Comparison of ENCODE assay signal across 9 cellular contexts in the genomic region with DNA sequence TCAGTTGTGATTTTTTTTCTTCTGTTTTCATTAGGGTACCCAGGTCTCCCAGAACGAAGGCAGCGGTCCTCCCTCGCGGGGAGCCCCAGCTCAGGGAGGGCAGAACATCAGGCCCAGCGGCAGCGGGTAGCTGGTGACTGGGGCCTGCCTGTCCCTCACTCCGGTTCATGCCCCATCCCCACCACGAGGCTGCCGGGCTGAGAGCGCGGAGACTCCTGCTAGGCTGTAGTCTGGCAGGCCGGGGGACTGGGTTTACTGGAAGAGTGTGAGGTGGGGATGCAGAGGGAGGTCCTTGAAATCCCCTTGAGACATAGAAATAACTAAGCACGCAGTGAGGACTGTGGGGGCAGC. TPM values are rescaled to one million over a fixed set of nuclear protein-coding genes. Genes with fewer than 3 reads are reported as not detected.
A peak's percentile ranks its signal among the peaks of the same experiment; 100 is the strongest.
DNase-seq lines count a peak whose midpoint lies in the region; ATAC-seq and TF ChIP-seq lines count a peak whose summit lies in the region.
"Had no signal": no experiment of that assay in that cellular context is flagged by ENCODE, and none has a peak within 500 bp of the region (broad histone marks: within the 10 kb centered on the region; RNA-seq: fewer than 3 reads in every experiment).

No MANE protein-coding gene starts in this region.

- no peaks in the 10 kb centered on the region for H3K9me3 Mint-ChIP-seq in dendritic cell treated with granulocyte-macrophage colony-stimulating factor and Interleukin-4, amounts not matched to agents 40 ng/mL and 50 ng/mL, for 4 days

- H3K4me3 ChIP-seq in tibial nerve: peak overlapping the region in 2 of 4 donors; percentile 22 to 30

- no peak for TF ChIP-seq POLR2A in tibial nerve (IDR thresholded peaks at IDR 0.05)

- H3K27me3 ChIP-seq in tibial nerve: peaks cover 0 to 8% of the 10 kb centered on the region in 2 donors

- peaks cover 0 to 10% (median 0%) of the 10 kb centered on the region in 4 donors for H3K4me1 ChIP-seq in tibial nerve

- H3K36me3 ChIP-seq in tibial nerve: no peaks in the 10 kb centered on the region

- H3K4me3 Mint-ChIP-seq in dendritic cell treated with granulocyte-macrophage colony-stimulating factor and Interleukin-4, amounts not matched to agents 40 ng/mL and 50 ng/mL, for 4 days: peak overlapping the region; percentile 35

- no peak for DNase-seq in omental fat pad (ENCODE audit: low spot score)
- DNase-seq in tibial nerve (ENCODE audit: low spot score in 2 of 2): no peak
- DNase-seq in NCI-H2107 treated with DMSO at 0.1 percent for 48 hours (lab: John Stamatoyannopoulos, UW; ENCODE audit: unreplicated experiment): no peak

- H3K27ac ChIP-seq in tibial nerve: no peak overlapping the region

- H3K9me3 ChIP-seq in tibial nerve: no peaks in the 10 kb centered on the region

- no peak for TF ChIP-seq CTCF in omental fat pad (IDR thresholded peaks at IDR 0.05)
- no peak for TF ChIP-seq CTCF in tibial nerve (IDR thresholded peaks at IDR 0.05)

- TF ChIP-seq EP300 in tibial nerve (IDR thresholded peaks at IDR 0.05): no peak

- H3K27me3 Mint-ChIP-seq in dendritic cell treated with granulocyte-macrophage colony-stimulating factor and Interleukin-4, amounts not matched to agents 40 ng/mL and 50 ng/mL, for 4 days: peaks cover 27% of the 10 kb centered on the region

- no peaks in the 10 kb centered on the region for H3K36me3 Mint-ChIP-seq in dendritic cell treated with granulocyte-macrophage colony-stimulating factor and Interleukin-4, amounts not matched to agents 40 ng/mL and 50 ng/mL, for 4 days (ENCODE audit: low read depth)

- H3K27ac Mint-ChIP-seq in dendritic cell treated with granulocyte-macrophage colony-stimulating factor and Interleukin-4, amounts not matched to agents 40 ng/mL and 50 ng/mL, for 4 days: no peak overlapping the region

- intact Hi-C loops in dendritic cell treated with granulocyte-macrophage colony-stimulating factor and Interleukin-4, amounts not matched to agents 40 ng/mL and 50 ng/mL, for 4 days (cut with micrococcal nuclease): no loop called here

- peaks cover 12% of the 10 kb centered on the region for H3K4me1 Mint-ChIP-seq in dendritic cell treated with granulocyte-macrophage colony-stimulating factor and Interleukin-4, amounts not matched to agents 40 ng/mL and 50 ng/mL, for 4 days (ENCODE audit: low read depth)

- peak; percentile 15 for ATAC-seq in GM18867 (IDR thresholded peaks at IDR 0.05; ENCODE audit: unreplicated experiment)
- peak; percentile 7 for ATAC-seq in HG02973 (IDR thresholded peaks at IDR 0.05; ENCODE audit: unreplicated experiment)
- ATAC-seq in omental fat pad (ENCODE audit: low FRiP score): peak; percentile 10
- ATAC-seq in HG02884 (IDR thresholded peaks at IDR 0.05; ENCODE audit: unreplicated experiment): no peak
- ATAC-seq in HG03159 (IDR thresholded peaks at IDR 0.05; ENCODE audit: unreplicated experiment): no peak

- WGBS in tibial nerve, 2 donors: 29 to 40% methylated on average over 11 to 13 of the region's 13 CpGs

RNA-seq across cellular contexts. Expression of a gene that starts 10.5 kb away (rescaled TPM):
- total RNA-seq in omental fat pad (1 to 10 TPM in 1 of 4 donors, under 1 TPM in 3; 0.16 to 2.4 (median 0.40) TPM), tibial nerve (not detected)
- total RNA-seq: RPMI7951 had no signal

RNA-seq across cellular contexts. Expression of a gene that starts 16.7 kb away (rescaled TPM):
- 1 to 10 TPM in 2 of 4 donors, under 1 TPM in 2; 0.13 to 3.7 (median 0.84) TPM for total RNA-seq in omental fat pad
- under 1 TPM in 2 of 4 donors, not detected in 2; 0.30 to 0.63 TPM for total RNA-seq in tibial nerve
- total RNA-seq: RPMI7951 had no signal

Comparison
In these comparisons a context has a peak if more than half of its experiments do, and no peak if none do; other contexts are left out.
1. ATAC-seq: peak in GM18867 (single experiment), HG02973 (single experiment) and omental fat pad (single experiment); none in HG02884 (single experiment) and HG03159 (single experiment).